ENCODE assay signal across 11 cellular contexts in genomic region chr3:143216709-143217182, GRCh38.
A peak's percentile ranks its signal among the peaks of the same experiment; 100 is the strongest.
DNase-seq lines count a peak whose midpoint lies in the region; ATAC-seq and TF ChIP-seq lines count a peak whose summit lies in the region.
"Had no signal": no experiment of that assay in that cellular context is flagged by ENCODE, and none has a peak within 500 bp of the region (broad histone marks: within the 10 kb centered on the region; RNA-seq: fewer than 3 reads in every experiment).

No MANE protein-coding gene starts in this region.

- peak in 2 of 3 donors; percentile 2 to 17 for DNase-seq in CD4-positive, CD25-positive, alpha-beta regulatory T cell
- DNase-seq in astrocyte of the hippocampus (ENCODE audit: low read depth, low spot score) = peak; percentile 48
- DNase-seq in naive thymus-derived CD8-positive, alpha-beta T cell = peak in 3 of 10 donors; percentile 19 to 50 (median 33)
- DNase-seq in gastrocnemius medialis = no peak
- no peak for DNase-seq in iPS-NIHi11 (ENCODE audit: low spot score)
- DNase-seq: DMS79, Kasumi-1, mesendoderm had no signal

- in situ Hi-C loops in gastrocnemius medialis (cut with MboI; ENCODE audit: low sequenced_read_pairs in 4 of 4) = no loop called here

- H3K9me3 ChIP-seq in CD4-positive, CD25-positive, alpha-beta regulatory T cell (ENCODE audit: control insufficient read depth in 2 of 2, low read length in 2 of 2) = no peaks in the 10 kb centered on the region
- H3K9me3 ChIP-seq in KOPT-K1 (ENCODE audit: insufficient read depth, low read length, poor library complexity, severe bottlenecking) = no peaks in the 10 kb centered on the region
- no peaks in the 10 kb centered on the region for H3K9me3 ChIP-seq in gastrocnemius medialis

- H3K27me3 ChIP-seq in CD4-positive, CD25-positive, alpha-beta regulatory T cell (ENCODE audit: control insufficient read depth, insufficient read depth, low read length) = no peaks in the 10 kb centered on the region
- no peaks in the 10 kb centered on the region for H3K27me3 ChIP-seq in gastrocnemius medialis

- no peak for TF ChIP-seq CTCF in gastrocnemius medialis (IDR thresholded peaks at IDR 0.05 in 4 of 5, conservative IDR thresholded peaks at IDR 0.05 in 1 of 5)

- no peaks in the 10 kb centered on the region for H3K36me3 Mint-ChIP-seq in CD4-positive, CD25-positive, alpha-beta regulatory T cell
- no peaks in the 10 kb centered on the region for H3K36me3 Mint-ChIP-seq in naive thymus-derived CD8-positive, alpha-beta T cell

- H3K4me3 Mint-ChIP-seq in CD4-positive, CD25-positive, alpha-beta regulatory T cell = peak overlapping the region in 3 of 4 donors; percentile 27 to 81 (median 55)
- peak overlapping the region; percentile 59 to 86 (median 75) for H3K4me3 Mint-ChIP-seq in naive thymus-derived CD8-positive, alpha-beta T cell

- no peak overlapping the region for H3K4me3 ChIP-seq in CD4-positive, CD25-positive, alpha-beta regulatory T cell (ENCODE audit: low read depth, low read length)
- H3K4me3 ChIP-seq in gastrocnemius medialis = no peak overlapping the region

- ATAC-seq in CD4-positive, CD25-positive, alpha-beta regulatory T cell (ENCODE audit: low read depth in 2 of 2) = no peak
- ATAC-seq in naive thymus-derived CD8-positive, alpha-beta T cell = peak; percentile 50 to 62
- ATAC-seq in gastrocnemius medialis = no peak
- ATAC-seq in HG02610 (IDR thresholded peaks at IDR 0.05; ENCODE audit: unreplicated experiment) = no peak
- ATAC-seq in GM21447 (IDR thresholded peaks at IDR 0.05; ENCODE audit: unreplicated experiment) = no peak

- peak overlapping the region in 2 of 3 donors; percentile 49 to 78 for H3K27ac Mint-ChIP-seq in CD4-positive, CD25-positive, alpha-beta regulatory T cell
- peak overlapping the region in 9 of 10 donors; percentile 56 to 93 (median 82) for H3K27ac Mint-ChIP-seq in naive thymus-derived CD8-positive, alpha-beta T cell

- H3K27me3 Mint-ChIP-seq in CD4-positive, CD25-positive, alpha-beta regulatory T cell = no peaks in the 10 kb centered on the region
- H3K27me3 Mint-ChIP-seq in naive thymus-derived CD8-positive, alpha-beta T cell = no peaks in the 10 kb centered on the region

- intact Hi-C loops in gastrocnemius medialis (cut with DNase I; ENCODE audit: low total_unique reads) = no loop called here

- peaks cover 5 to 27% (median 8%) of the 10 kb centered on the region in 4 donors for H3K4me1 Mint-ChIP-seq in CD4-positive, CD25-positive, alpha-beta regulatory T cell
- H3K4me1 Mint-ChIP-seq in naive thymus-derived CD8-positive, alpha-beta T cell = peaks cover 12 to 41% (median 28%) of the 10 kb centered on the region in 4 donors

- no peak overlapping the region for H3K27ac ChIP-seq in CD4-positive, CD25-positive, alpha-beta regulatory T cell (ENCODE audit: insufficient read depth, low read length, poor library complexity, severe bottlenecking)
- peak overlapping the region; percentile 81 for H3K27ac ChIP-seq in KOPT-K1 (ENCODE audit: low read depth, low read length, poor library complexity, severe bottlenecking)
- H3K27ac ChIP-seq in gastrocnemius medialis = no peak overlapping the region

- H3K36me3 ChIP-seq in CD4-positive, CD25-positive, alpha-beta regulatory T cell (ENCODE audit: control insufficient read depth, insufficient read depth, low read length) = no peaks in the 10 kb centered on the region
- H3K36me3 ChIP-seq in KOPT-K1 (ENCODE audit: insufficient read depth, low read length) (no peaks in the 10 kb centered on the region), gastrocnemius medialis (no peaks in the 10 kb centered on the region)

- H3K9me3 Mint-ChIP-seq in CD4-positive, CD25-positive, alpha-beta regulatory T cell = peaks cover 0 to 5% (median 0%) of the 10 kb centered on the region in 7 donors
- peaks cover 0 to 2% (median 0%) of the 10 kb centered on the region in 9 donors for H3K9me3 Mint-ChIP-seq in naive thymus-derived CD8-positive, alpha-beta T cell

- H3K4me1 ChIP-seq in CD4-positive, CD25-positive, alpha-beta regulatory T cell (ENCODE audit: control insufficient read depth, insufficient read depth, low read length, poor library complexity, severe bottlenecking) = no peaks in the 10 kb centered on the region
- no peaks in the 10 kb centered on the region for H3K4me1 ChIP-seq in gastrocnemius medialis

- POLR2A ChIA-PET in naive thymus-derived CD8-positive, alpha-beta T cell (lab: Charles Lee) = interaction anchor here (1.4 kb wide), 1 partner anchor 52 kb away, joined by 3 read pairs; no protein-coding TSS in a partner anchor

- no peak for TF ChIP-seq POLR2A in gastrocnemius medialis (IDR thresholded peaks at IDR 0.05)

Comparison
In these comparisons a context has a peak if more than half of its experiments do, and no peak if none do; other contexts are left out.
1. ATAC-seq: peak in naive thymus-derived CD8-positive, alpha-beta T cell (2 of 2); none in CD4-positive, CD25-positive, alpha-beta regulatory T cell (0 of 2), gastrocnemius medialis (0 of 2), HG02610 (single experiment) and GM21447 (single experiment).
2. DNase-seq: peak in CD4-positive, CD25-positive, alpha-beta regulatory T cell (2 of 3) and astrocyte of the hippocampus (single experiment); none in gastrocnemius medialis (0 of 2) and iPS-NIHi11 (single experiment).